Comparison of ENCODE assay signal across 37 cellular contexts in genomic region chr10:63363951-63364350, GRCh38.
"Had no signal": no experiment of that assay in that cellular context is flagged by ENCODE, and none has a peak within 500 bp of the region (broad histone marks: within the 10 kb centered on the region; RNA-seq: fewer than 3 reads in every experiment).

No MANE protein-coding gene starts in this region.

- ATAC-seq: activated CD8-positive, alpha-beta T cell treated with anti-CD3 and anti-CD28 coated beads for 36 hours; activated naive CD4-positive, alpha-beta T cell treated with anti-CD3 and anti-CD28 coated beads, Interleukin-2, amount 50 U/mL, for 72 hours; activated T-cell treated with anti-CD3 and anti-CD28 coated beads, Interleukin-2, amount 50 U/mL, for 4 hours; activated T-cell treated with anti-CD3 and anti-CD28 coated beads, Interleukin-2, amount 50 U/mL, for 72 hours; activated T-helper 17 cell treated with anti-CD3 and anti-CD28 coated beads, Interleukin-2, amount 50 U/mL, for 72 hours; body of pancreas had no signal

- H3K27ac ChIP-seq: adrenal gland, body of pancreas, brain microvascular endothelial cell, breast epithelium, VCaP had no signal

- H3K9me3 Mint-ChIP-seq: activated B cell treated with CpG ODN at 0.5 μM for 24 hours; activated CD4-positive, alpha-beta memory T cell treated with anti-CD3 and anti-CD28 coated beads for 36 hours; activated CD4-positive, alpha-beta T cell treated with anti-CD3 and anti-CD28 coated beads, Interleukin-2, amount 10 ng/mL, durations not matched to agents 24 days and 14 days; activated CD8-positive, alpha-beta T cell treated with anti-CD3 and anti-CD28 coated beads for 36 hours; activated naive CD4-positive, alpha-beta T cell treated with anti-CD3 and anti-CD28 coated beads for 36 hours; activated naive CD4-positive, alpha-beta T cell treated with anti-CD3 and anti-CD28 coated beads, Interleukin-2, amount 50 U/mL, for 72 hours; activated naive CD8-positive, alpha-beta T cell treated with anti-CD3 and anti-CD28 coated beads for 36 hours; activated T-cell treated with anti-CD3 and anti-CD28 coated beads, Interleukin-2, amount 50 U/mL, for 4 hours; activated T-cell treated with anti-CD3 and anti-CD28 coated beads, Interleukin-2, amount 50 U/mL, for 72 hours; activated T-helper 1 cell treated with anti-CD3 and anti-CD28 coated beads, Interleukin-12 subunit alpha, Interleukin-12 subunit beta, Interleukin-2, Interleukin-4 antibody, amounts not matched to agents 30 ng/mL and 10 ng/mL and 1 ng/mL, durations not matched to agents 14 hours and 24 hours and 36 hours; activated T-helper 17 cell treated with anti-CD3 and anti-CD28 coated beads, Interleukin-2, amount 50 U/mL, for 72 hours; T-helper 1 cell treated with Interleukin-12 subunit alpha and Interleukin-12 subunit beta and Interleukin-4 antibody, amounts not matched to agents 30 μg/mL and 1 μg/mL, for 36 hours; T-helper 2 cell treated with Interferon-gamma antibody and Interleukin-4, amounts not matched to agents 5 μg/mL and 100 μg/mL, for 36 hours had no signal

- H3K4me3 Mint-ChIP-seq: activated B cell treated with CpG ODN at 0.5 μM for 24 hours; activated CD4-positive, alpha-beta memory T cell treated with anti-CD3 and anti-CD28 coated beads for 36 hours; activated CD4-positive, alpha-beta T cell treated with anti-CD3 and anti-CD28 coated beads, Interleukin-2, amount 10 ng/mL, durations not matched to agents 24 days and 14 days; activated CD8-positive, alpha-beta T cell treated with anti-CD3 and anti-CD28 coated beads for 36 hours; activated naive CD4-positive, alpha-beta T cell treated with anti-CD3 and anti-CD28 coated beads for 36 hours; activated naive CD8-positive, alpha-beta T cell treated with anti-CD3 and anti-CD28 coated beads for 36 hours; activated T-cell treated with anti-CD3 and anti-CD28 coated beads, Interleukin-2, amount 50 U/mL, for 4 hours; activated T-cell treated with anti-CD3 and anti-CD28 coated beads, Interleukin-2, amount 50 U/mL, for 72 hours; activated T-helper 1 cell treated with anti-CD3 and anti-CD28 coated beads, Interleukin-12 subunit alpha, Interleukin-12 subunit beta, Interleukin-2, Interleukin-4 antibody, amounts not matched to agents 30 ng/mL and 10 ng/mL and 1 ng/mL, durations not matched to agents 14 hours and 24 hours and 36 hours; activated T-helper 17 cell treated with anti-CD3 and anti-CD28 coated beads, Interleukin-2, amount 50 U/mL, for 72 hours; T-helper 1 cell treated with Interleukin-12 subunit alpha and Interleukin-12 subunit beta and Interleukin-4 antibody, amounts not matched to agents 30 μg/mL and 1 μg/mL, for 36 hours; T-helper 2 cell treated with Interferon-gamma antibody and Interleukin-4, amounts not matched to agents 5 μg/mL and 100 μg/mL, for 36 hours had no signal

- H3K36me3 ChIP-seq: adrenal gland, brain microvascular endothelial cell, breast epithelium had no signal

- H3K27me3 ChIP-seq: adrenal gland, body of pancreas, brain microvascular endothelial cell, breast epithelium had no signal

- H3K27me3 Mint-ChIP-seq: activated B cell treated with CpG ODN at 0.5 μM for 24 hours; activated CD4-positive, alpha-beta memory T cell treated with anti-CD3 and anti-CD28 coated beads for 36 hours; activated CD4-positive, alpha-beta T cell treated with anti-CD3 and anti-CD28 coated beads, Interleukin-2, amount 10 ng/mL, durations not matched to agents 24 days and 14 days; activated CD8-positive, alpha-beta T cell treated with anti-CD3 and anti-CD28 coated beads for 36 hours; activated naive CD8-positive, alpha-beta T cell treated with anti-CD3 and anti-CD28 coated beads for 36 hours; activated T-helper 17 cell treated with anti-CD3 and anti-CD28 coated beads, Interleukin-2, amount 50 U/mL, for 72 hours had no signal

- FAIRE-seq: astrocyte, TTC549 had no signal

- H3K4me3 ChIP-seq: adrenal gland, body of pancreas, breast epithelium had no signal

- H3K9me3 ChIP-seq: adrenal gland, body of pancreas, breast epithelium had no signal

- DNase-seq: activated B cell treated with CpG ODN at 0.5 μM for 24 hours; activated CD4-positive, alpha-beta memory T cell treated with anti-CD3 and anti-CD28 coated beads for 36 hours; activated CD4-positive, alpha-beta T cell treated with anti-CD3 and anti-CD28 coated beads for 4 hours; activated CD4-positive, alpha-beta T cell treated with anti-CD3 and anti-CD28 coated beads, Interleukin-2, amount 10 ng/mL, durations not matched to agents 24 days and 14 days; activated CD4-positive, alpha-beta T cell treated with anti-CD3 and anti-CD28 coated beads, Interleukin-2, amount 50 U/mL, for 1 hour; activated CD4-positive, alpha-beta T cell treated with anti-CD3 and anti-CD28 coated beads, Interleukin-2, amount 50 U/mL, for 4 hours; activated CD4-positive, CD25-positive, alpha-beta regulatory T cell treated with anti-CD3 and anti-CD28 coated beads, Interleukin-2, amount 50 U/mL, for 72 hours; activated CD8-positive, alpha-beta memory T cell treated with anti-CD3 and anti-CD28 coated beads, Interleukin-2, amount 50 U/mL, for 4 hours; activated CD8-positive, alpha-beta T cell treated with anti-CD3 and anti-CD28 coated beads for 36 hours; activated effector memory CD4-positive, alpha-beta T cell treated with anti-CD3 and anti-CD28 coated beads, Interleukin-2, amount 50 U/mL, for 16 hours; activated gamma-delta T cell treated with Interleukin-2 at 50 U/mL for 16 hours; activated naive CD4-positive, alpha-beta T cell; activated naive CD4-positive, alpha-beta T cell treated with anti-CD3 and anti-CD28 coated beads for 36 hours; activated naive CD4-positive, alpha-beta T cell treated with anti-CD3 and anti-CD28 coated beads, Interleukin-2, amount 50 U/mL, for 16 hours; activated naive CD8-positive, alpha-beta T cell treated with anti-CD3 and anti-CD28 coated beads for 36 hours; activated T-cell treated with anti-CD3 and anti-CD28 coated beads for 4 hours; activated T-cell treated with anti-CD3 and anti-CD28 coated beads, Interleukin-2, amount 50 U/mL, for 1 hour; activated T-cell treated with anti-CD3 and anti-CD28 coated beads, Interleukin-2, amount 50 U/mL, for 4 hours; activated T-cell treated with anti-CD3 and anti-CD28 coated beads, Interleukin-2, amount 50 U/mL, for 72 hours; adrenal gland; amniotic stem cell; aorta; body of pancreas; brain microvascular endothelial cell; central memory CD4-positive, alpha-beta T cell; T-helper 1 cell; T-helper 2 cell; T-helper 9 cell had no signal

- H3K27ac Mint-ChIP-seq: activated B cell treated with CpG ODN at 0.5 μM for 24 hours; activated CD4-positive, alpha-beta memory T cell treated with anti-CD3 and anti-CD28 coated beads for 36 hours; activated CD4-positive, alpha-beta T cell treated with anti-CD3 and anti-CD28 coated beads, Interleukin-2, amount 10 ng/mL, durations not matched to agents 24 days and 14 days; activated CD8-positive, alpha-beta T cell treated with anti-CD3 and anti-CD28 coated beads for 36 hours; activated naive CD4-positive, alpha-beta T cell treated with anti-CD3 and anti-CD28 coated beads for 36 hours; activated naive CD4-positive, alpha-beta T cell treated with anti-CD3 and anti-CD28 coated beads, Interleukin-2, amount 50 U/mL, for 72 hours; activated naive CD8-positive, alpha-beta T cell treated with anti-CD3 and anti-CD28 coated beads for 36 hours; activated T-cell treated with anti-CD3 and anti-CD28 coated beads, Interleukin-2, amount 50 U/mL, for 72 hours; activated T-helper 1 cell treated with anti-CD3 and anti-CD28 coated beads, Interleukin-12 subunit alpha, Interleukin-12 subunit beta, Interleukin-2, Interleukin-4 antibody, amounts not matched to agents 30 ng/mL and 10 ng/mL and 1 ng/mL, durations not matched to agents 14 hours and 24 hours and 36 hours; activated T-helper 17 cell treated with anti-CD3 and anti-CD28 coated beads, Interleukin-2, amount 50 U/mL, for 72 hours; T-helper 1 cell treated with Interleukin-12 subunit alpha and Interleukin-12 subunit beta and Interleukin-4 antibody, amounts not matched to agents 30 μg/mL and 1 μg/mL, for 36 hours; T-helper 2 cell treated with Interferon-gamma antibody and Interleukin-4, amounts not matched to agents 5 μg/mL and 100 μg/mL, for 36 hours had no signal

- H3K4me1 ChIP-seq: adrenal gland, body of pancreas, breast epithelium had no signal
